ENCODE assay signal across 11 cellular contexts in the genomic region with DNA sequence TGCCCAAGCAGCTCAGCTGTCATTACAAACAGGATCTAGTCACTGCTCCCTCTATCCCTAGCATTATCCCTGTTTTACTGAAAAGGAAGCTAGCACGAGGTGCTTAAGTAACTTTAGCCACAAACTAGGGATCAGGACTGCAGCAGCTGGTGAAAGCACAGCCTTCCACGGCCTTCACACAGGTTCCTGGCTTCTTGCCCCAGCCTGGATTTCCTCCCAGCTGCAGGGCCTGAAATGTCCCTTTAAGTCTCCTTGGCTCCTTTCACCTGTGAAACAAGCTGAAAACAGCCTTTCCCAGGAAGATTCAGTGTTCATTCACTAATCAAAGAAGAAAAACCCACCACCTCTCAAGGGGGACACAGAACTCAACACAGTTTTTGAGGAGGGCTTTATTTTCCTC.
DNase-seq lines count a peak whose midpoint lies in the region; ATAC-seq and TF ChIP-seq lines count a peak whose summit lies in the region.
"Had no signal": no experiment of that assay in that cellular context is flagged by ENCODE, and none has a peak within 500 bp of the region (broad histone marks: within the 10 kb centered on the region; RNA-seq: fewer than 3 reads in every experiment).

No MANE protein-coding gene starts in this region.

- H3K36me3 Mint-ChIP-seq in stimulated activated memory B cell treated with anti-CD40 and anti-IgM and Interleukin-4, amounts not matched to agents 10 μg/mL and 1 μg/mL and 100 μg/mL, for 72 hours: no peaks in the 10 kb centered on the region

- no peaks in the 10 kb centered on the region for H3K9me3 ChIP-seq in AG04450 (ENCODE audit: control insufficient read depth, insufficient read depth, low read length)

- H3K4me1 Mint-ChIP-seq in stimulated activated memory B cell treated with anti-CD40 and anti-IgM and Interleukin-4, amounts not matched to agents 10 μg/mL and 1 μg/mL and 100 μg/mL, for 72 hours: no peaks in the 10 kb centered on the region
- H3K4me1 Mint-ChIP-seq: activated naive CD4-positive, alpha-beta T cell treated with anti-CD3 and anti-CD28 coated beads, Interleukin-2, amount 50 U/mL, for 24 hours had no signal

- peaks cover 13% of the 10 kb centered on the region for H3K9me3 Mint-ChIP-seq in stimulated activated memory B cell treated with anti-CD40 and anti-IgM and Interleukin-4, amounts not matched to agents 10 μg/mL and 1 μg/mL and 100 μg/mL, for 72 hours

- POLR2A ChIA-PET in AG04450 (lab: Yijun Ruan, JAX): no interaction called here

- TF ChIP-seq CTCF in AG04450 (IDR thresholded peaks at IDR 0.05; ENCODE audit: low read depth, low read length) (no peak), LNCaP clone FGC (IDR thresholded peaks at IDR 0.05; ENCODE audit: control insufficient read depth, extremely low read depth, insufficient read depth) (no peak)

- H3K27ac ChIP-seq in AG04450 (ENCODE audit: low read depth, low read length): no peak overlapping the region
- H3K27ac ChIP-seq: upper lobe of right lung had no signal

- no peak overlapping the region for H3K27ac Mint-ChIP-seq in stimulated activated memory B cell treated with anti-CD40 and anti-IgM and Interleukin-4, amounts not matched to agents 10 μg/mL and 1 μg/mL and 100 μg/mL, for 72 hours
- H3K27ac Mint-ChIP-seq: activated naive CD4-positive, alpha-beta T cell treated with anti-CD3 and anti-CD28 coated beads, Interleukin-2, amount 50 U/mL, for 24 hours had no signal

- H3K4me3 Mint-ChIP-seq in stimulated activated memory B cell treated with anti-CD40 and anti-IgM and Interleukin-4, amounts not matched to agents 10 μg/mL and 1 μg/mL and 100 μg/mL, for 72 hours: no peak overlapping the region
- H3K4me3 Mint-ChIP-seq: activated naive CD4-positive, alpha-beta T cell treated with anti-CD3 and anti-CD28 coated beads, Interleukin-2, amount 50 U/mL, for 24 hours had no signal

- no peak overlapping the region for H3K4me3 ChIP-seq in AG04450 (ENCODE audit: low read depth, low read length)
- H3K4me3 ChIP-seq in LNCaP clone FGC (ENCODE audit: low read depth, low read length): no peak overlapping the region
- H3K4me3 ChIP-seq: upper lobe of right lung had no signal

- no peaks in the 10 kb centered on the region for H3K27me3 ChIP-seq in AG04450 (ENCODE audit: control insufficient read depth, insufficient read depth, low read length)
- H3K27me3 ChIP-seq: upper lobe of right lung had no signal

- DNase-seq in AG04450 (ENCODE audit: low read depth, low spot score) (peak; percentile 32), LNCaP clone FGC (ENCODE audit: low read depth) (peak; percentile 7), dermis blood vessel endothelial cell (peak; percentile 39), medulla oblongata (ENCODE audit: extremely low spot score) (peak; percentile 30), T-helper 9 cell (no peak), ureter (ENCODE audit: low spot score) (no peak)
- DNase-seq: NCI-H187 treated with DMSO at 0.1 percent for 48 hours, upper lobe of right lung had no signal

- CTCF ChIA-PET in AG04450 (lab: Charles Lee): interaction anchor here (0.7 to 2.5 kb wide), 3 partner anchors 18 to 269 kb away, joined by 4 to 14 read pairs (median 5); no protein-coding TSS in a partner anchor

- ATAC-seq in stimulated activated memory B cell treated with anti-CD40 and anti-IgM and Interleukin-4, amounts not matched to agents 10 μg/mL and 1 μg/mL and 100 μg/mL, for 72 hours: no peak
- no peak for ATAC-seq in HG02938 (IDR thresholded peaks at IDR 0.05; ENCODE audit: unreplicated experiment)
- ATAC-seq: upper lobe of right lung had no signal

- H3K27me3 Mint-ChIP-seq in stimulated activated memory B cell treated with anti-CD40 and anti-IgM and Interleukin-4, amounts not matched to agents 10 μg/mL and 1 μg/mL and 100 μg/mL, for 72 hours: no peaks in the 10 kb centered on the region

Comparison
In these comparisons a context has a peak if more than half of its experiments do, and no peak if none do; other contexts are left out.
1. DNase-seq: peak in AG04450 (single experiment), LNCaP clone FGC (single experiment), dermis blood vessel endothelial cell (single experiment) and medulla oblongata (single experiment); none in T-helper 9 cell (single experiment) and ureter (single experiment).